In the genomic region with DNA sequence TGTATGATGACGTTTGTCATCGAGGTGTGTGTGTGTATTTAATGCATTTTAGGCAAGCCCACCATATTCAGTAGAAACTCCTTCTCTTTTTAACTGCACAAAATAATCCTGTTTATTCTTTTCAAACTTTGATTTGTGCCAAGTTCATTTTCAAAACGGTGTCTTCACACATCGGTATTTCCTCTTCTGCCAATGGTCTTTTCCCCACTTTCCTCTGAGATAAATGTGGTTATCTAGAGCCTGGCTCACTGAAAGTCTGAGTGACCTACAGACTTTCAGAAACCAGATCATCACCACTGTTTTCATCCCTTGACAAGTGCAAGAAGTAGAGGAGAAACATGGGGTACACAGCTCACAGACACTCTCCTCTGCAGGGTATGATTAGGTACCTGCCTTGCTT, we compare ENCODE assay signal across 22 cellular contexts.
"Had no signal": no experiment of that assay in that cellular context is flagged by ENCODE, and none has a peak within 500 bp of the region (broad histone marks: within the 10 kb centered on the region; RNA-seq: fewer than 3 reads in every experiment).

No MANE protein-coding gene starts in this region.

- H3K9me3 Mint-ChIP-seq: activated B cell treated with CpG ODN at 0.5 μM for 24 hours; activated naive CD8-positive, alpha-beta T cell treated with anti-CD3 and anti-CD28 coated beads, Interleukin-2, amount 50 U/mL, for 24 hours; activated T-cell treated with anti-CD3 and anti-CD28 coated beads, Interleukin-2, amount 50 U/mL, for 4 hours; brain had no signal

- H3K4me3 Mint-ChIP-seq: activated B cell treated with CpG ODN at 0.5 μM for 24 hours; activated CD4-positive, alpha-beta T cell treated with anti-CD3 and anti-CD28 coated beads, Interleukin-2, amount 10 ng/mL, durations not matched to agents 24 days and 14 days; activated CD8-positive, alpha-beta memory T cell treated with anti-CD3 and anti-CD28 coated beads, Interleukin-2, amount 10 ng/mL, durations not matched to agents 7 days and 5 days; activated naive CD8-positive, alpha-beta T cell treated with anti-CD3 and anti-CD28 coated beads, Interleukin-2, amount 50 U/mL, for 24 hours; activated T-cell treated with anti-CD3 and anti-CD28 coated beads, Interleukin-2, amount 50 U/mL, for 4 hours; brain; T-helper 17 cell had no signal

- H3K4me1 ChIP-seq: ascending aorta had no signal

- H3K27ac Mint-ChIP-seq: activated B cell treated with CpG ODN at 0.5 μM for 24 hours; activated CD4-positive, alpha-beta T cell treated with anti-CD3 and anti-CD28 coated beads, Interleukin-2, amount 10 ng/mL, durations not matched to agents 24 days and 14 days; activated CD8-positive, alpha-beta memory T cell treated with anti-CD3 and anti-CD28 coated beads, Interleukin-2, amount 10 ng/mL, durations not matched to agents 7 days and 5 days; activated naive CD4-positive, alpha-beta T cell treated with anti-CD3 and anti-CD28 coated beads, Interleukin-2, amount 50 U/mL, for 72 hours; activated naive CD8-positive, alpha-beta T cell treated with anti-CD3 and anti-CD28 coated beads, Interleukin-2, amount 50 U/mL, for 24 hours; brain; T-helper 17 cell had no signal

- H3K36me3 ChIP-seq: ascending aorta, cardiac muscle cell had no signal

- DNase-seq: activated B cell treated with CpG ODN at 0.5 μM for 24 hours; activated CD4-positive, alpha-beta T cell treated with anti-CD3 and anti-CD28 coated beads for 1 hour; activated CD4-positive, alpha-beta T cell treated with anti-CD3 and anti-CD28 coated beads, Interleukin-2, amount 10 ng/mL, durations not matched to agents 24 days and 14 days; activated CD4-positive, alpha-beta T cell treated with anti-CD3 and anti-CD28 coated beads, Interleukin-2, amount 50 U/mL, for 48 hours; activated CD8-positive, alpha-beta memory T cell treated with anti-CD3 and anti-CD28 coated beads, Interleukin-2, amount 10 ng/mL, durations not matched to agents 7 days and 5 days; activated effector memory CD4-positive, alpha-beta T cell treated with anti-CD3 and anti-CD28 coated beads, Interleukin-2, amount 50 U/mL, for 16 hours; activated naive CD4-positive, alpha-beta T cell treated with Interleukin-2 at 50 U/mL for 16 hours; activated naive CD8-positive, alpha-beta T cell treated with anti-CD3 and anti-CD28 coated beads, Interleukin-2, amount 50 U/mL, for 24 hours; activated T-cell treated with anti-CD3 and anti-CD28 coated beads, Interleukin-2, amount 50 U/mL, for 4 hours; amniotic stem cell; NCI-H1048; NCI-H1930; NCI-H2171; NCI-H510A treated with DMSO at 0.1 percent for 48 hours; NCI-H69; SIG-M5; T-helper 17 cell had no signal

- FAIRE-seq: TTC549 had no signal

- H3K9me3 ChIP-seq: ascending aorta had no signal

- ATAC-seq: activated CD8-positive, alpha-beta memory T cell treated with anti-CD3 and anti-CD28 coated beads, Interleukin-2, amount 10 ng/mL, durations not matched to agents 7 days and 5 days; activated naive CD4-positive, alpha-beta T cell treated with anti-CD3 and anti-CD28 coated beads, Interleukin-2, amount 50 U/mL, for 72 hours; activated naive CD8-positive, alpha-beta T cell treated with anti-CD3 and anti-CD28 coated beads, Interleukin-2, amount 50 U/mL, for 24 hours; activated T-cell treated with anti-CD3 and anti-CD28 coated beads, Interleukin-2, amount 50 U/mL, for 4 hours; T-helper 17 cell had no signal

- H3K27me3 Mint-ChIP-seq: activated B cell treated with CpG ODN at 0.5 μM for 24 hours; activated CD4-positive, alpha-beta T cell treated with anti-CD3 and anti-CD28 coated beads, Interleukin-2, amount 10 ng/mL, durations not matched to agents 24 days and 14 days; activated CD8-positive, alpha-beta memory T cell treated with anti-CD3 and anti-CD28 coated beads, Interleukin-2, amount 10 ng/mL, durations not matched to agents 7 days and 5 days; activated naive CD8-positive, alpha-beta T cell treated with anti-CD3 and anti-CD28 coated beads, Interleukin-2, amount 50 U/mL, for 24 hours; T-helper 17 cell had no signal

- H3K27me3 ChIP-seq: ascending aorta, cardiac muscle cell had no signal

- H3K4me3 ChIP-seq: ascending aorta, cardiac muscle cell had no signal

- H3K27ac ChIP-seq: ascending aorta, cardiac muscle cell had no signal

- H3K4me1 Mint-ChIP-seq: activated B cell treated with CpG ODN at 0.5 μM for 24 hours; activated CD4-positive, alpha-beta T cell treated with anti-CD3 and anti-CD28 coated beads, Interleukin-2, amount 10 ng/mL, durations not matched to agents 24 days and 14 days; activated CD8-positive, alpha-beta memory T cell treated with anti-CD3 and anti-CD28 coated beads, Interleukin-2, amount 10 ng/mL, durations not matched to agents 7 days and 5 days; activated naive CD8-positive, alpha-beta T cell treated with anti-CD3 and anti-CD28 coated beads, Interleukin-2, amount 50 U/mL, for 24 hours; brain; T-helper 17 cell had no signal

- H3K36me3 Mint-ChIP-seq: activated CD8-positive, alpha-beta memory T cell treated with anti-CD3 and anti-CD28 coated beads, Interleukin-2, amount 10 ng/mL, durations not matched to agents 7 days and 5 days had no signal
